In genomic region chr1:228486596-228487335, GRCh38 we compare ENCODE assay signal across 1 cellular context.
A peak's percentile ranks its signal among the peaks of the same experiment; 100 is the strongest.
TF ChIP-seq lines count a peak whose summit lies in the region.

No MANE protein-coding gene starts in this region.

TF ChIP-seq in K562, 482 proteins besides CTCF, POLR2A, EP300 and RAD21 (continued from another document and continues in another):
- TF ChIP-seq, protein P1, sequence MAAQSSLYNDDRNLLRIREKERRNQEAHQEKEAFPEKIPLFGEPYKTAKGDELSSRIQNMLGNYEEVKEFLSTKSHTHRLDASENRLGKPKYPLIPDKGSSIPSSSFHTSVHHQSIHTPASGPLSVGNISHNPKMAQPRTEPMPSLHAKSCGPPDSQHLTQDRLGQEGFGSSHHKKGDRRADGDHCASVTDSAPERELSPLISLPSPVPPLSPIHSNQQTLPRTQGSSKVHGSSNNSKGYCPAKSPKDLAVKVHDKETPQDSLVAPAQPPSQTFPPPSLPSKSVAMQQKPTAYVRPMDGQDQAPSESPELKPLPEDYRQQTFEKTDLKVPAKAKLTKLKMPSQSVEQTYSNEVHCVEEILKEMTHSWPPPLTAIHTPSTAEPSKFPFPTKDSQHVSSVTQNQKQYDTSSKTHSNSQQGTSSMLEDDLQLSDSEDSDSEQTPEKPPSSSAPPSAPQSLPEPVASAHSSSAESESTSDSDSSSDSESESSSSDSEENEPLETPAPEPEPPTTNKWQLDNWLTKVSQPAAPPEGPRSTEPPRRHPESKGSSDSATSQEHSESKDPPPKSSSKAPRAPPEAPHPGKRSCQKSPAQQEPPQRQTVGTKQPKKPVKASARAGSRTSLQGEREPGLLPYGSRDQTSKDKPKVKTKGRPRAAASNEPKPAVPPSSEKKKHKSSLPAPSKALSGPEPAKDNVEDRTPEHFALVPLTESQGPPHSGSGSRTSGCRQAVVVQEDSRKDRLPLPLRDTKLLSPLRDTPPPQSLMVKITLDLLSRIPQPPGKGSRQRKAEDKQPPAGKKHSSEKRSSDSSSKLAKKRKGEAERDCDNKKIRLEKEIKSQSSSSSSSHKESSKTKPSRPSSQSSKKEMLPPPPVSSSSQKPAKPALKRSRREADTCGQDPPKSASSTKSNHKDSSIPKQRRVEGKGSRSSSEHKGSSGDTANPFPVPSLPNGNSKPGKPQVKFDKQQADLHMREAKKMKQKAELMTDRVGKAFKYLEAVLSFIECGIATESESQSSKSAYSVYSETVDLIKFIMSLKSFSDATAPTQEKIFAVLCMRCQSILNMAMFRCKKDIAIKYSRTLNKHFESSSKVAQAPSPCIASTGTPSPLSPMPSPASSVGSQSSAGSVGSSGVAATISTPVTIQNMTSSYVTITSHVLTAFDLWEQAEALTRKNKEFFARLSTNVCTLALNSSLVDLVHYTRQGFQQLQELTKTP (IDR thresholded peaks at IDR 0.05; ENCODE audit: low read depth in 1 of 2, partially characterized antibody in 2 of 2): peak in 1 of 2 experiments; percentile 99
- TF ChIP-seq ZNF12 (CRISPR knock-in tag; IDR thresholded peaks at IDR 0.05) (peak; percentile 85), TARDBP (IDR thresholded peaks at IDR 0.05) (peak; percentile 99), NCOR1 (IDR thresholded peaks at IDR 0.05) (no peak), ATF4 (CRISPR knock-in tag; IDR thresholded peaks at IDR 0.05) (no peak), NR1H2 (CRISPR knock-in tag; IDR thresholded peaks at IDR 0.05) (peak; percentile 95; the same call in 1 of the 2 replicates), HNRNPUL1 (IDR thresholded peaks at IDR 0.05; ENCODE audit: low read length) (no peak), SRSF3 (IDR thresholded peaks at IDR 0.05; ENCODE audit: insufficient read depth, low read length) (no peak), GTF2A2 (tag; IDR thresholded peaks at IDR 0.05) (no peak), BHLHE40 (IDR thresholded peaks at IDR 0.05; ENCODE audit: low read length) (peak; percentile 84), THRA (IDR thresholded peaks at IDR 0.05) (no peak), NUFIP1 (IDR thresholded peaks at IDR 0.05; ENCODE audit: partially characterized antibody) (no peak), ZNF133 (CRISPR knock-in tag; IDR thresholded peaks at IDR 0.05) (no peak), RBM34 (IDR thresholded peaks at IDR 0.05; ENCODE audit: borderline replicate concordance, insufficient read depth, low read length) (no peak), SRSF1 (IDR thresholded peaks at IDR 0.05; ENCODE audit: low read depth, low read length) (0 out of 2 replicates have a peak, but pooled peaks have one; percentile 11), SOX6 (IDR thresholded peaks at IDR 0.05) (no peak; the same call in 1 of the 2 replicates), ZFP91 (CRISPR knock-in tag; IDR thresholded peaks at IDR 0.05) (peak; percentile 70), ZNF717 (CRISPR knock-in tag; IDR thresholded peaks at IDR 0.05) (peak; percentile 35; the same call in 1 of the 2 replicates), ZBTB2 (IDR thresholded peaks at IDR 0.05) (peak; percentile 96), GABPA (tag; conservative IDR thresholded peaks at IDR 0.05; ENCODE audit: low read depth) (peak; percentile 57), ZNF3 (CRISPR knock-in tag; IDR thresholded peaks at IDR 0.05) (no peak), MBD2 (IDR thresholded peaks at IDR 0.05; ENCODE audit: borderline replicate concordance, low read depth) (no peak; the same call in 1 of the 2 replicates), PHB2 (IDR thresholded peaks at IDR 0.05; ENCODE audit: low read depth) (peak; percentile 50; the same call in 1 of the 2 replicates), MAFF (IDR thresholded peaks at IDR 0.05; ENCODE audit: low read length) (no peak), TRIM25 (IDR thresholded peaks at IDR 0.05; ENCODE audit: borderline replicate concordance) (no peak), L3MBTL2 (IDR thresholded peaks at IDR 0.05) (peak; percentile 69; the same call in 1 of the 2 replicates), RFX7 (CRISPR knock-in tag; IDR thresholded peaks at IDR 0.05) (no peak), PHF20 (IDR thresholded peaks at IDR 0.05; ENCODE audit: partially characterized antibody) (peak; percentile 42), GTF2F1 (IDR thresholded peaks at IDR 0.05; ENCODE audit: low read depth, low read length) (0 out of 2 replicates have a peak, but pooled peaks have one; percentile 5), ZNF121 (CRISPR knock-in tag; conservative IDR thresholded peaks at IDR 0.05) (peak; percentile 67), STAT5B (CRISPR knock-in tag; IDR thresholded peaks at IDR 0.05) (no peak), POLR2AphosphoS5 (IDR thresholded peaks at IDR 0.05; ENCODE audit: control insufficient read depth, insufficient read depth, low read depth, low read length) (no peak; the same call in 1 of the 2 replicates), ZBTB9 (CRISPR knock-in tag; IDR thresholded peaks at IDR 0.05) (peak; percentile 38; the same call in 1 of the 2 replicates), CC2D1A (IDR thresholded peaks at IDR 0.05) (0 out of 2 replicates have a peak, but pooled peaks have one; percentile 48), MECOM (CRISPR knock-in tag; IDR thresholded peaks at IDR 0.05) (peak; percentile 78), ZSCAN29 (IDR thresholded peaks at IDR 0.05) (peak; percentile 62), DIDO1 (tag; IDR thresholded peaks at IDR 0.05; ENCODE audit: low read depth) (peak; percentile 83), FOS (IDR thresholded peaks at IDR 0.05; ENCODE audit: extremely low read depth, insufficient read length) (no peak), SNIP1 (IDR thresholded peaks at IDR 0.05; ENCODE audit: low read depth) (no peak), ZNF778 (CRISPR knock-in tag; IDR thresholded peaks at IDR 0.05) (no peak), EWSR1 (IDR thresholded peaks at IDR 0.05; ENCODE audit: borderline replicate concordance, low read depth, partially characterized antibody) (no peak), ZNF384 (IDR thresholded peaks at IDR 0.05; ENCODE audit: low read depth, low read length) (no peak), ZBTB1 (CRISPR knock-in tag; IDR thresholded peaks at IDR 0.05; ENCODE audit: borderline replicate concordance, low read depth) (peak; percentile 70), IFI16 (CRISPR knock-in tag; IDR thresholded peaks at IDR 0.05) (no peak), ZNF274 (IDR thresholded peaks at IDR 0.05; ENCODE audit: borderline replicate concordance, low read depth, low read length) (no peak), ESRRA (IDR thresholded peaks at IDR 0.05; ENCODE audit: borderline replicate concordance, low read depth) (peak; percentile 71), E2F3 (CRISPR knock-in tag; IDR thresholded peaks at IDR 0.05) (peak; percentile 81; the same call in 1 of the 2 replicates)
- TF ChIP-seq, protein P2, sequence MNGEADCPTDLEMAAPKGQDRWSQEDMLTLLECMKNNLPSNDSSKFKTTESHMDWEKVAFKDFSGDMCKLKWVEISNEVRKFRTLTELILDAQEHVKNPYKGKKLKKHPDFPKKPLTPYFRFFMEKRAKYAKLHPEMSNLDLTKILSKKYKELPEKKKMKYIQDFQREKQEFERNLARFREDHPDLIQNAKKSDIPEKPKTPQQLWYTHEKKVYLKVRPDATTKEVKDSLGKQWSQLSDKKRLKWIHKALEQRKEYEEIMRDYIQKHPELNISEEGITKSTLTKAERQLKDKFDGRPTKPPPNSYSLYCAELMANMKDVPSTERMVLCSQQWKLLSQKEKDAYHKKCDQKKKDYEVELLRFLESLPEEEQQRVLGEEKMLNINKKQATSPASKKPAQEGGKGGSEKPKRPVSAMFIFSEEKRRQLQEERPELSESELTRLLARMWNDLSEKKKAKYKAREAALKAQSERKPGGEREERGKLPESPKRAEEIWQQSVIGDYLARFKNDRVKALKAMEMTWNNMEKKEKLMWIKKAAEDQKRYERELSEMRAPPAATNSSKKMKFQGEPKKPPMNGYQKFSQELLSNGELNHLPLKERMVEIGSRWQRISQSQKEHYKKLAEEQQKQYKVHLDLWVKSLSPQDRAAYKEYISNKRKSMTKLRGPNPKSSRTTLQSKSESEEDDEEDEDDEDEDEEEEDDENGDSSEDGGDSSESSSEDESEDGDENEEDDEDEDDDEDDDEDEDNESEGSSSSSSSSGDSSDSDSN (IDR thresholded peaks at IDR 0.05; ENCODE audit: borderline replicate concordance in 1 of 2, low read depth in 2 of 2, low read length in 2 of 2): 0 out of 4 replicates have a peak, but pooled peaks of 1 of the 2 experiments have one; percentile 20
- TF ChIP-seq, protein P3, sequence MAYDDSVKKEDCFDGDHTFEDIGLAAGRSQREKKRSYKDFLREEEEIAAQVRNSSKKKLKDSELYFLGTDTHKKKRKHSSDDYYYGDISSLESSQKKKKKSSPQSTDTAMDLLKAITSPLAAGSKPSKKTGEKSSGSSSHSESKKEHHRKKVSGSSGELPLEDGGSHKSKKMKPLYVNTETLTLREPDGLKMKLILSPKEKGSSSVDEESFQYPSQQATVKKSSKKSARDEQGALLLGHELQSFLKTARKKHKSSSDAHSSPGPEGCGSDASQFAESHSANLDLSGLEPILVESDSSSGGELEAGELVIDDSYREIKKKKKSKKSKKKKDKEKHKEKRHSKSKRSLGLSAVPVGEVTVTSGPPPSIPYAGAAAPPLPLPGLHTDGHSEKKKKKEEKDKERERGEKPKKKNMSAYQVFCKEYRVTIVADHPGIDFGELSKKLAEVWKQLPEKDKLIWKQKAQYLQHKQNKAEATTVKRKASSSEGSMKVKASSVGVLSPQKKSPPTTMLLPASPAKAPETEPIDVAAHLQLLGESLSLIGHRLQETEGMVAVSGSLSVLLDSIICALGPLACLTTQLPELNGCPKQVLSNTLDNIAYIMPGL (CRISPR knock-in tag; IDR thresholded peaks at IDR 0.05): no peak
- TF ChIP-seq, protein P4, sequence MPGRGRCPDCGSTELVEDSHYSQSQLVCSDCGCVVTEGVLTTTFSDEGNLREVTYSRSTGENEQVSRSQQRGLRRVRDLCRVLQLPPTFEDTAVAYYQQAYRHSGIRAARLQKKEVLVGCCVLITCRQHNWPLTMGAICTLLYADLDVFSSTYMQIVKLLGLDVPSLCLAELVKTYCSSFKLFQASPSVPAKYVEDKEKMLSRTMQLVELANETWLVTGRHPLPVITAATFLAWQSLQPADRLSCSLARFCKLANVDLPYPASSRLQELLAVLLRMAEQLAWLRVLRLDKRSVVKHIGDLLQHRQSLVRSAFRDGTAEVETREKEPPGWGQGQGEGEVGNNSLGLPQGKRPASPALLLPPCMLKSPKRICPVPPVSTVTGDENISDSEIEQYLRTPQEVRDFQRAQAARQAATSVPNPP (IDR thresholded peaks at IDR 0.05; ENCODE audit: borderline replicate concordance, insufficient read depth, insufficient read length): no peak
